Comparison of ENCODE assay signal across 29 cellular contexts in genomic region chr2:217010173-217010572, GRCh38.
"Had no signal": no experiment of that assay in that cellular context is flagged by ENCODE, and none has a peak within 500 bp of the region (broad histone marks: within the 10 kb centered on the region; RNA-seq: fewer than 3 reads in every experiment).

No MANE protein-coding gene starts in this region.

- H3K4me3 ChIP-seq: adrenal gland, SJCRH30 had no signal

- H3K9me3 Mint-ChIP-seq: activated CD8-positive, alpha-beta T cell treated with anti-CD3 and anti-CD28 coated beads for 36 hours; activated naive CD4-positive, alpha-beta T cell treated with anti-CD3 and anti-CD28 coated beads, Interleukin-2, amount 10 ng/mL, durations not matched to agents 7 days and 5 days; activated naive CD8-positive, alpha-beta T cell treated with anti-CD3 and anti-CD28 coated beads, Interleukin-2, amount 10 ng/mL, durations not matched to agents 7 days and 5 days; activated T-cell treated with anti-CD3 and anti-CD28 coated beads, Interleukin-2, amount 50 U/mL, for 72 hours; activated T-helper 2 cell treated with anti-CD3 and anti-CD28 coated beads, Interferon-gamma antibody, Interleukin-2, Interleukin-4, amounts not matched to agents 10 μg/mL and 5 μg/mL and 100 μg/mL, durations not matched to agents 14 hours and 24 hours and 36 hours had no signal

- H3K4me1 Mint-ChIP-seq: activated naive CD4-positive, alpha-beta T cell treated with anti-CD3 and anti-CD28 coated beads, Interleukin-2, amount 10 ng/mL, durations not matched to agents 7 days and 5 days had no signal

- H3K36me3 Mint-ChIP-seq: activated naive CD4-positive, alpha-beta T cell treated with anti-CD3 and anti-CD28 coated beads, Interleukin-2, amount 10 ng/mL, durations not matched to agents 7 days and 5 days had no signal

- H3K4me2 ChIP-seq: SK-N-SH had no signal

- H3K27ac ChIP-seq: adrenal gland, RWPE1, SJCRH30, WERI-Rb-1 had no signal

- H3K9ac ChIP-seq: SK-N-SH had no signal

- H3K27ac Mint-ChIP-seq: activated CD8-positive, alpha-beta T cell treated with anti-CD3 and anti-CD28 coated beads for 36 hours; activated naive CD4-positive, alpha-beta T cell treated with anti-CD3 and anti-CD28 coated beads, Interleukin-2, amount 10 ng/mL, durations not matched to agents 7 days and 5 days; activated naive CD8-positive, alpha-beta T cell treated with anti-CD3 and anti-CD28 coated beads, Interleukin-2, amount 10 ng/mL, durations not matched to agents 7 days and 5 days; activated T-cell treated with anti-CD3 and anti-CD28 coated beads, Interleukin-2, amount 50 U/mL, for 72 hours; activated T-helper 2 cell treated with anti-CD3 and anti-CD28 coated beads, Interferon-gamma antibody, Interleukin-2, Interleukin-4, amounts not matched to agents 10 μg/mL and 5 μg/mL and 100 μg/mL, durations not matched to agents 14 hours and 24 hours and 36 hours had no signal

- H3K36me3 ChIP-seq: adrenal gland, SJCRH30, WERI-Rb-1 had no signal

- ATAC-seq: activated CD4-positive, CD25-positive, alpha-beta regulatory T cell treated with anti-CD3 and anti-CD28 coated beads, Interleukin-2, amount 50 U/mL, for 24 hours; activated CD8-positive, alpha-beta T cell treated with anti-CD3 and anti-CD28 coated beads for 36 hours; activated T-cell treated with anti-CD3 and anti-CD28 coated beads, Interleukin-2, amount 50 U/mL, for 72 hours; Panc1 had no signal

- DNase-seq: activated CD4-positive, alpha-beta T cell treated with anti-CD3 and anti-CD28 coated beads for 4 hours; activated CD8-positive, alpha-beta memory T cell treated with anti-CD3 and anti-CD28 coated beads, Interleukin-2, amount 50 U/mL, for 4 hours; activated CD8-positive, alpha-beta T cell treated with anti-CD3 and anti-CD28 coated beads for 36 hours; activated gamma-delta T cell treated with Interleukin-2 at 50 U/mL for 16 hours; activated naive CD4-positive, alpha-beta T cell treated with anti-CD3 and anti-CD28 coated beads, Interleukin-2, amount 10 ng/mL, durations not matched to agents 7 days and 5 days; activated naive CD8-positive, alpha-beta T cell treated with anti-CD3 and anti-CD28 coated beads, Interleukin-2, amount 10 ng/mL, durations not matched to agents 7 days and 5 days; activated T-cell treated with anti-CD3 and anti-CD28 coated beads, Interleukin-2, amount 50 U/mL, for 72 hours; adrenal gland; anterior cingulate cortex; cerebellar nuclear complex; MM.1S; NCI-H1105; NCI-H1436 treated with DMSO at 0.1 percent for 48 hours; NCI-H187; NCI-H2081; NCI-H2171; NCI-H2227 treated with DMSO at 0.1 percent for 48 hours; NCI-H526 treated with DMSO at 0.1 percent for 48 hours; NK-92 treated with Interleukin-12 subunit alpha and Interleukin-12 subunit beta, amount 100 ng/mL, for 24 hours; OCI-M1; Right ventricle myocardium superior; SJCRH30; SK-N-SH; T-helper 1 cell; WERI-Rb-1 had no signal

- H3K27me3 ChIP-seq: adrenal gland, SJCRH30 had no signal

- H3K4me3 Mint-ChIP-seq: activated CD8-positive, alpha-beta T cell treated with anti-CD3 and anti-CD28 coated beads for 36 hours; activated naive CD4-positive, alpha-beta T cell treated with anti-CD3 and anti-CD28 coated beads, Interleukin-2, amount 10 ng/mL, durations not matched to agents 7 days and 5 days; activated naive CD8-positive, alpha-beta T cell treated with anti-CD3 and anti-CD28 coated beads, Interleukin-2, amount 10 ng/mL, durations not matched to agents 7 days and 5 days; activated T-cell treated with anti-CD3 and anti-CD28 coated beads, Interleukin-2, amount 50 U/mL, for 72 hours had no signal

- H3K4me1 ChIP-seq: SJCRH30 had no signal

- H3K9me2 ChIP-seq: SK-N-SH had no signal

- H3K9me3 ChIP-seq: adrenal gland, SJCRH30, SK-N-SH had no signal
